8 cellular contexts compared by ENCODE assay signal in genomic region chr9:34328500-34328982, GRCh38. TPM values are rescaled to one million over a fixed set of nuclear protein-coding genes. Genes with fewer than 3 reads are reported as not detected.
DNase-seq lines count a peak whose midpoint lies in the region; ATAC-seq lines count a peak whose summit lies in the region.

No MANE protein-coding gene starts in this region.

- peak overlapping the region; percentile 87 for H3K4me3 Mint-ChIP-seq in activated CD4-positive, alpha-beta memory T cell treated with anti-CD3 and anti-CD28 coated beads, Interleukin-2, amount 10 ng/mL, durations not matched to agents 7 days and 5 days
- H3K4me3 Mint-ChIP-seq in stimulated activated naive CD8-positive, alpha-beta T cell treated with anti-CD3 and anti-CD28 coated beads, Interleukin-15, amount 100 ng/mL, for 72 hours: peak overlapping the region; percentile 96 to 97

- POLR2A ChIA-PET in activated CD4-positive, alpha-beta memory T cell treated with anti-CD3 and anti-CD28 coated beads, Interleukin-2, amount 10 ng/mL, durations not matched to agents 7 days and 5 days (lab: Charles Lee): interaction anchor here (0.7 to 1.9 kb wide), 4 partner anchors 11 to 280 kb away, joined by 3 to 6 read pairs (median 4); partner anchors contain the start of genes MYORG and UBAP2

- H3K27ac ChIP-seq in KOPT-K1 (ENCODE audit: low read depth, low read length, poor library complexity, severe bottlenecking): peak overlapping the region; percentile 87
- peak overlapping the region; percentile 4 for H3K27ac ChIP-seq in iPS-18a (ENCODE audit: low read length)

- H3K27me3 Mint-ChIP-seq in activated CD4-positive, alpha-beta memory T cell treated with anti-CD3 and anti-CD28 coated beads, Interleukin-2, amount 10 ng/mL, durations not matched to agents 7 days and 5 days: no peaks in the 10 kb centered on the region
- no peaks in the 10 kb centered on the region for H3K27me3 Mint-ChIP-seq in stimulated activated naive CD8-positive, alpha-beta T cell treated with anti-CD3 and anti-CD28 coated beads, Interleukin-15, amount 100 ng/mL, for 72 hours

- H3K36me3 ChIP-seq in KOPT-K1 (ENCODE audit: insufficient read depth, low read length) (no peaks in the 10 kb centered on the region), iPS-18a (ENCODE audit: control insufficient read depth, low read depth, low read length) (no peaks in the 10 kb centered on the region)

- H3K4me1 ChIP-seq in iPS-18a (ENCODE audit: control insufficient read depth, low read depth, low read length): peaks cover 6% of the 10 kb centered on the region

- no peaks in the 10 kb centered on the region for H3K9me3 ChIP-seq in KOPT-K1 (ENCODE audit: insufficient read depth, low read length, poor library complexity, severe bottlenecking)
- H3K9me3 ChIP-seq in iPS-18a (ENCODE audit: control insufficient read depth, low read depth, low read length): no peaks in the 10 kb centered on the region

- peak overlapping the region; percentile 66 for H3K9ac ChIP-seq in iPS-18a (ENCODE audit: low read length)

- H3K27me3 ChIP-seq in iPS-18a (ENCODE audit: control insufficient read depth, insufficient read depth, low read length): no peaks in the 10 kb centered on the region

- H3K9me3 Mint-ChIP-seq in activated CD4-positive, alpha-beta memory T cell treated with anti-CD3 and anti-CD28 coated beads, Interleukin-2, amount 10 ng/mL, durations not matched to agents 7 days and 5 days: no peaks in the 10 kb centered on the region
- H3K9me3 Mint-ChIP-seq in stimulated activated naive CD8-positive, alpha-beta T cell treated with anti-CD3 and anti-CD28 coated beads, Interleukin-15, amount 100 ng/mL, for 72 hours: no peaks in the 10 kb centered on the region

- CTCF ChIA-PET in activated CD4-positive, alpha-beta memory T cell treated with anti-CD3 and anti-CD28 coated beads, Interleukin-2, amount 10 ng/mL, durations not matched to agents 7 days and 5 days (lab: Charles Lee): interaction anchor here (1.3 to 1.7 kb wide), 3 partner anchors 19 to 49 kb away, joined by 3 to 10 read pairs (median 3); partner anchors contain the start of gene MYORG

- peak overlapping the region; percentile 93 for H3K27ac Mint-ChIP-seq in activated CD4-positive, alpha-beta memory T cell treated with anti-CD3 and anti-CD28 coated beads, Interleukin-2, amount 10 ng/mL, durations not matched to agents 7 days and 5 days
- H3K27ac Mint-ChIP-seq in stimulated activated naive CD8-positive, alpha-beta T cell treated with anti-CD3 and anti-CD28 coated beads, Interleukin-15, amount 100 ng/mL, for 72 hours: peak overlapping the region; percentile 99 to 100

- ATAC-seq in stimulated activated naive CD8-positive, alpha-beta T cell treated with anti-CD3 and anti-CD28 coated beads, Interleukin-15, amount 100 ng/mL, for 72 hours: no peak
- no peak for ATAC-seq in HG03457 (IDR thresholded peaks at IDR 0.05; ENCODE audit: unreplicated experiment)
- ATAC-seq in HG02884 (IDR thresholded peaks at IDR 0.05; ENCODE audit: unreplicated experiment): no peak

- peak; percentile 58 for DNase-seq in SKM-1 treated with dmso at 0.1 percent for 144 hours (lab: John Stamatoyannopoulos, UW; ENCODE audit: unreplicated experiment)
- DNase-seq in SKM-1 (lab: John Stamatoyannopoulos, UW; ENCODE audit: unreplicated experiment): no peak
- no peak for DNase-seq in activated CD4-positive, alpha-beta memory T cell treated with anti-CD3 and anti-CD28 coated beads, Interleukin-2, amount 10 ng/mL, durations not matched to agents 7 days and 5 days
- no peak for DNase-seq in stimulated activated naive CD8-positive, alpha-beta T cell treated with anti-CD3 and anti-CD28 coated beads, Interleukin-15, amount 100 ng/mL, for 72 hours

- peak overlapping the region; percentile 67 for H3K4me3 ChIP-seq in iPS-18a (ENCODE audit: low read length)

- peaks cover 3% of the 10 kb centered on the region for H3K36me3 Mint-ChIP-seq in activated CD4-positive, alpha-beta memory T cell treated with anti-CD3 and anti-CD28 coated beads, Interleukin-2, amount 10 ng/mL, durations not matched to agents 7 days and 5 days (ENCODE audit: low read depth)

- peaks cover 46% of the 10 kb centered on the region for H3K4me1 Mint-ChIP-seq in activated CD4-positive, alpha-beta memory T cell treated with anti-CD3 and anti-CD28 coated beads, Interleukin-2, amount 10 ng/mL, durations not matched to agents 7 days and 5 days
- peaks cover 38% of the 10 kb centered on the region for H3K4me1 Mint-ChIP-seq in stimulated activated naive CD8-positive, alpha-beta T cell treated with anti-CD3 and anti-CD28 coated beads, Interleukin-15, amount 100 ng/mL, for 72 hours

RNA-seq across cellular contexts. Expression of gene KIF24, which starts 0.5 kb away (rescaled TPM):
- 1 to 10 TPM; 8.4 to 8.6 TPM for total RNA-seq in activated CD4-positive, alpha-beta memory T cell treated with anti-CD3 and anti-CD28 coated beads, Interleukin-2, amount 10 ng/mL, durations not matched to agents 7 days and 5 days

RNA-seq across cellular contexts. Expression of gene NUDT2, which starts 0.8 kb away (rescaled TPM):
- 10 to 100 TPM; 33.3 to 35.0 TPM for total RNA-seq in activated CD4-positive, alpha-beta memory T cell treated with anti-CD3 and anti-CD28 coated beads, Interleukin-2, amount 10 ng/mL, durations not matched to agents 7 days and 5 days

RNA-seq across cellular contexts. Expression of gene MYORG, which starts 48.2 kb away (rescaled TPM):
- 1 to 10 TPM; 2.7 to 4.7 TPM for total RNA-seq in activated CD4-positive, alpha-beta memory T cell treated with anti-CD3 and anti-CD28 coated beads, Interleukin-2, amount 10 ng/mL, durations not matched to agents 7 days and 5 days
